Comparison of ENCODE assay signal across 8 cellular contexts in the genomic region with DNA sequence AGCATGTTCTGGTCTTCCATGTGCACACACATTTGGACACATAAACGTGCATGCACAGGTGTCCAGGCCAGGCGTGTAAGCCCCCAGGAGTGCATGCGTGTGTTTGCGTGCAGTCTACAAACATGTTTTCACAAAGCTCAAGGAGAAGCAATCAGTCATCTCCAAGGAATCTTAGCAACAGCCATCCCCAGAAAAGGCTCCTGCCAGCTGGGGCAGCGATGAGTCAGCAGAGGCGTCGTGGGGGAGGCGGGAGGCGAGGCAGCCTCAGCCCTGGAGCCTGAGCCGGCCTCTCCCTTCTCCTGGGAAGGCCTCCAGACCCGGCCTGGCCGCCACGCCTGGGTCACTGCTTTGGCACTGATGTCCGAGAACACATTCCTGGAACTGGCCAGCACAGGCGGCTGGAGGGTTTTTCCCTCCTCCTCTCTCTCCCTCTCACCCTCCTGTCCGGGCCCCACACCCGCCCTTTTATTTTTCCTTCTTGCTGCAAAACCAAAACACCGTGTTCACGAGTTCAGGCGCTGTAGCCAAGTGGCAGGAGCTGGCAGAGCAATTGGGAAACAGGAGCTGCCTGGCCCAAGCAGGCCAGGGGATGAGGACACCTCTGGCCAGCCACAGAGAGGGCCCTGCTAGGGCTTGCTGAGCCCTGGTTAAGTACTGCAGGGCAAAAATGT.
DNase-seq lines count a peak whose midpoint lies in the region; ATAC-seq, FAIRE-seq and TF ChIP-seq lines count a peak whose summit lies in the region.

No MANE protein-coding gene starts in this region.

- BruUV-seq in K562 (replicated peaks; lab: Mats Ljungman, UMichigan) = no TSS peak

- CTCF ChIA-PET in K562 (lab: Yijun Ruan, JAX; ENCODE audit: low intra/inter-chr PET ratio) = no interaction called here

- H3K36me3 ChIP-seq in K562 (ENCODE audit: control insufficient read depth, insufficient read depth, low read length) = no peaks in the 10 kb centered on the region

- FAIRE-seq in K562 (lab: Jason Lieb, UNC) = peak; percentile 85

- H3K4me3 ChIP-seq in K562 = no peak overlapping the region

- POLR2A ChIA-PET in K562 (lab: Yijun Ruan, JAX) = interaction anchor here (1.3 kb wide), 1 partner anchor 9 kb away, joined by 5 read pairs; no protein-coding TSS in a partner anchor

- TF ChIP-seq EP300 in K562 (IDR thresholded peaks at IDR 0.05; ENCODE audit: low read length) = peak; percentile 15; the same call in 1 of the 2 replicates

- TF ChIP-seq RAD21 in K562 (CRISPR knock-in tag; conservative IDR thresholded peaks at IDR 0.05 in 1 of 2, IDR thresholded peaks at IDR 0.05 in 1 of 2) = no peak

- ATAC-seq in K562 = peak; percentile 94
- no peak for ATAC-seq in HG03039 (IDR thresholded peaks at IDR 0.05; ENCODE audit: unreplicated experiment)
- no peak for ATAC-seq in HG03342 (IDR thresholded peaks at IDR 0.05; ENCODE audit: unreplicated experiment)

- 7% methylated on average over 12 of the region's 20 CpGs for WGBS in K562 (ENCODE audit: insufficient coverage, low coverage, missing lambda C conversion rate)

- peaks cover 28 to 40% of the 10 kb centered on the region in 2 experiments for H3K4me1 ChIP-seq in K562 (replicated peaks in 1 of 2; ENCODE audit: control insufficient read depth in 2 of 2, insufficient read depth in 2 of 2, low read length in 2 of 2)

- DNase-seq in activated CD4-positive, alpha-beta T cell treated with anti-CD3 and anti-CD28 coated beads for 48 hours = peak; percentile 34
- DNase-seq in activated CD4-positive, alpha-beta T cell treated with anti-CD3 and anti-CD28 coated beads, Interleukin-2, amount 50 U/mL, for 4 hours = no peak
- DNase-seq in NCI-H2171 (lab: John Stamatoyannopoulos, UW) (peak; percentile 78), K562 (ENCODE audit: extremely low read depth in 1 of 4, low spot score in 3 of 4) (peak; percentile 80 to 84 (median 81)), hepatic stellate cell (ENCODE audit: low spot score) (peak; percentile 96), renal cortical epithelial cell (ENCODE audit: low read depth) (peak; percentile 97)

- in situ Hi-C loops in K562 (cut with MboI) = no loop called here

- 0 out of 6 replicates have a peak, but pooled peaks of 1 of the 3 experiments have one; percentile 3 for TF ChIP-seq CTCF in K562 (IDR thresholded peaks at IDR 0.05 in 2 of 3, conservative IDR thresholded peaks at IDR 0.05 in 1 of 3; ENCODE audit: insufficient read depth in 2 of 3, low read depth in 1 of 3, low read length in 3 of 3)

- H3K27me3 ChIP-seq in K562 (ENCODE audit: control insufficient read depth in 2 of 2, insufficient read depth in 2 of 2, low read length in 2 of 2) = no peaks in the 10 kb centered on the region

- H2AFZ ChIP-seq in K562 (ENCODE audit: low read depth, low read length) = peak overlapping the region; percentile 90

- no peak for TF ChIP-seq POLR2A in K562 (conservative IDR thresholded peaks at IDR 0.05)

- peak overlapping the region; percentile 38 to 89; a peak in 3 of 4 replicates for H3K9ac ChIP-seq in K562 (ENCODE audit: insufficient read depth in 1 of 2, low read depth in 2 of 2, low read length in 2 of 2)

- peak overlapping the region; percentile 47 for H3K4me2 ChIP-seq in K562 (ENCODE audit: insufficient read depth, low read length)

- intact Hi-C loops in K562 (cut with micrococcal nuclease) = loop anchor here (5.0 to 10.0 kb wide), 2 partner anchors 38 to 106 kb away; partner anchors contain the start of gene IRF2BPL

- H3K79me2 ChIP-seq in K562 (ENCODE audit: control insufficient read depth, insufficient read depth, low read length) = no peaks in the 10 kb centered on the region

- H3K9me3 ChIP-seq in K562 (replicated peaks; ENCODE audit: control insufficient read depth, insufficient read depth, low read depth, low read length) = no peaks in the 10 kb centered on the region

- no peaks in the 10 kb centered on the region for H4K20me1 ChIP-seq in K562 (replicated peaks; ENCODE audit: control insufficient read depth, insufficient read depth, low read length)

- H3K27ac ChIP-seq in K562 (ENCODE audit: extremely low read depth, low read depth, low read length) = peak overlapping the region; percentile 62; the same call in 2 of the 3 replicates

- H3K9me1 ChIP-seq in K562 (ENCODE audit: control insufficient read depth, insufficient read depth, low read length) = peaks cover 5% of the 10 kb centered on the region

TF ChIP-seq in K562, 482 proteins besides CTCF, POLR2A, EP300 and RAD21 (continues in another document):
- TF ChIP-seq MTA3 (IDR thresholded peaks at IDR 0.05; ENCODE audit: borderline replicate concordance) (peak; percentile 43; the same call in 1 of the 2 replicates), TEAD1 (CRISPR knock-in tag; IDR thresholded peaks at IDR 0.05) (no peak), UBTF (IDR thresholded peaks at IDR 0.05; ENCODE audit: borderline replicate concordance in 1 of 2, low read depth in 2 of 2, low read length in 2 of 2) (peak; percentile 55 to 78; a peak in 1 of 4 replicates), ZKSCAN1 (IDR thresholded peaks at IDR 0.05; ENCODE audit: low read depth, low read length) (no peak), NFE2 (IDR thresholded peaks at IDR 0.05; ENCODE audit: low read depth) (peak; percentile 97), LARP7 (IDR thresholded peaks at IDR 0.05) (no peak), L3MBTL2 (IDR thresholded peaks at IDR 0.05) (peak; percentile 88), FOXK2 (conservative IDR thresholded peaks at IDR 0.05 in 1 of 2, IDR thresholded peaks at IDR 0.05 in 1 of 2; ENCODE audit: low read depth in 2 of 2) (peak in 1 of 2 experiments; percentile 20; a peak in 1 of 4 replicates), ZNF316 (IDR thresholded peaks at IDR 0.05) (peak; percentile 92), ARID1B (IDR thresholded peaks at IDR 0.05) (peak; percentile 64), SMARCE1 (IDR thresholded peaks at IDR 0.05) (peak; percentile 65; the same call in 1 of the 2 replicates), TCF7L2 (IDR thresholded peaks at IDR 0.05; ENCODE audit: low read depth, low read length) (no peak), MAFF (IDR thresholded peaks at IDR 0.05; ENCODE audit: low read length) (peak; percentile 52; the same call in 1 of the 2 replicates)
- TF ChIP-seq, protein P1, sequence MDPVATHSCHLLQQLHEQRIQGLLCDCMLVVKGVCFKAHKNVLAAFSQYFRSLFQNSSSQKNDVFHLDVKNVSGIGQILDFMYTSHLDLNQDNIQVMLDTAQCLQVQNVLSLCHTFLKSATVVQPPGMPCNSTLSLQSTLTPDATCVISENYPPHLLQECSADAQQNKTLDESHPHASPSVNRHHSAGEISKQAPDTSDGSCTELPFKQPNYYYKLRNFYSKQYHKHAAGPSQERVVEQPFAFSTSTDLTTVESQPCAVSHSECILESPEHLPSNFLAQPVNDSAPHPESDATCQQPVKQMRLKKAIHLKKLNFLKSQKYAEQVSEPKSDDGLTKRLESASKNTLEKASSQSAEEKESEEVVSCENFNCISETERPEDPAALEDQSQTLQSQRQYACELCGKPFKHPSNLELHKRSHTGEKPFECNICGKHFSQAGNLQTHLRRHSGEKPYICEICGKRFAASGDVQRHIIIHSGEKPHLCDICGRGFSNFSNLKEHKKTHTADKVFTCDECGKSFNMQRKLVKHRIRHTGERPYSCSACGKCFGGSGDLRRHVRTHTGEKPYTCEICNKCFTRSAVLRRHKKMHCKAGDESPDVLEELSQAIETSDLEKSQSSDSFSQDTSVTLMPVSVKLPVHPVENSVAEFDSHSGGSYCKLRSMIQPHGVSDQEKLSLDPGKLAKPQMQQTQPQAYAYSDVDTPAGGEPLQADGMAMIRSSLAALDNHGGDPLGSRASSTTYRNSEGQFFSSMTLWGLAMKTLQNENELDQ (CRISPR knock-in tag; IDR thresholded peaks at IDR 0.05; ENCODE audit: borderline replicate concordance) = no peak

Comparison
In these comparisons a context has a peak if more than half of its experiments do, and no peak if none do; other contexts are left out.
1. DNase-seq: peak in activated CD4-positive, alpha-beta T cell treated with anti-CD3 and anti-CD28 coated beads for 48 hours (single experiment), NCI-H2171 (single experiment), K562 (4 of 4), hepatic stellate cell (single experiment) and renal cortical epithelial cell (single experiment); none in activated CD4-positive, alpha-beta T cell treated with anti-CD3 and anti-CD28 coated beads, Interleukin-2, amount 50 U/mL, for 4 hours (0 of 2).